In the genomic region with DNA sequence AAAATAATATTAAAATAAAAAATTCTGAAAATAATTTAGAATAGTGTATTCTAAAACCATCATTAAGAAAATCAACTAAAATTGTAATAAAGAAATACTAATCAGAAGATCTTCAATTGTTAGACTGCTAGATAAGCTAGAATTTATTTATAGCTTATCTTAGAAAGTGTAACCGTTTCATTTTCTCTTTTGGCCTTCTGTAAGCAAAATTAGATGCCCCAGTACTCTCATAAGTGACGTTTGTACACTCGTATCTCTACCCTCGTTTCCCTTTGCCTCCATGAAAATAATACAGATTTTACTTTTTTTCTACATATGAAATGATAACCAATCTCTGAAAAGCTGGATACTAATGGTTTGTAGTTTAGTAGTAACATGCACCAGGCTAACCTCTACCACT, we compare ENCODE assay signal across 12 cellular contexts. TPM values are rescaled to one million over a fixed set of nuclear protein-coding genes. Genes with fewer than 3 reads are reported as not detected.
DNase-seq lines count a peak whose midpoint lies in the region; ATAC-seq, FAIRE-seq and TF ChIP-seq lines count a peak whose summit lies in the region.
"Had no signal": no experiment of that assay in that cellular context is flagged by ENCODE, and none has a peak within 500 bp of the region (broad histone marks: within the 10 kb centered on the region; RNA-seq: fewer than 3 reads in every experiment).

No MANE protein-coding gene starts in this region.

- TF ChIP-seq POLR2A in heart left ventricle (IDR thresholded peaks at IDR 0.05) = no peak

- ATAC-seq in GM19372 (IDR thresholded peaks at IDR 0.05; ENCODE audit: low read depth, unreplicated experiment) (peak; percentile 53), HG02885 (IDR thresholded peaks at IDR 0.05; ENCODE audit: poor library complexity, unreplicated experiment) (peak; percentile 50), T-helper 17 cell (no peak), heart left ventricle (no peak)
- ATAC-seq in CD4-positive, alpha-beta T cell (ENCODE audit: poor library complexity) = no peak
- ATAC-seq: naive thymus-derived CD8-positive, alpha-beta T cell had no signal

- DNase-seq in CD8-positive, alpha-beta memory T cell = no peak
- DNase-seq in T-helper 17 cell (no peak), D721Med (ENCODE audit: insufficient read length, low spot score) (no peak), heart left ventricle (no peak), medulla oblongata (ENCODE audit: extremely low spot score) (no peak)
- DNase-seq in CD4-positive, alpha-beta T cell = no peak
- DNase-seq: activated naive CD4-positive, alpha-beta T cell treated with anti-CD3 and anti-CD28 coated beads for 36 hours; naive thymus-derived CD8-positive, alpha-beta T cell; NCI-H146; WERI-Rb-1 had no signal

- no peaks in the 10 kb centered on the region for H3K27me3 Mint-ChIP-seq in CD8-positive, alpha-beta memory T cell
- H3K27me3 Mint-ChIP-seq in T-helper 17 cell = no peaks in the 10 kb centered on the region
- H3K27me3 Mint-ChIP-seq in CD4-positive, alpha-beta T cell = no peaks in the 10 kb centered on the region
- H3K27me3 Mint-ChIP-seq: naive thymus-derived CD8-positive, alpha-beta T cell had no signal

- H3K36me3 ChIP-seq in CD8-positive, alpha-beta memory T cell (ENCODE audit: insufficient read depth, low read length) = no peaks in the 10 kb centered on the region
- H3K36me3 ChIP-seq in heart left ventricle = no peaks in the 10 kb centered on the region
- H3K36me3 ChIP-seq: WERI-Rb-1 had no signal

- H3K9me3 Mint-ChIP-seq in CD8-positive, alpha-beta memory T cell = no peaks in the 10 kb centered on the region
- no peaks in the 10 kb centered on the region for H3K9me3 Mint-ChIP-seq in CD4-positive, alpha-beta T cell
- H3K9me3 Mint-ChIP-seq: activated naive CD4-positive, alpha-beta T cell treated with anti-CD3 and anti-CD28 coated beads for 36 hours; naive thymus-derived CD8-positive, alpha-beta T cell had no signal

- H3K4me3 ChIP-seq in CD8-positive, alpha-beta memory T cell (ENCODE audit: low read length) = no peak overlapping the region
- no peak overlapping the region for H3K4me3 ChIP-seq in heart left ventricle

- H3K36me3 Mint-ChIP-seq in CD8-positive, alpha-beta memory T cell = peaks cover 0 to 2% (median 0%) of the 10 kb centered on the region in 3 donors
- peaks cover 3% of the 10 kb centered on the region for H3K36me3 Mint-ChIP-seq in T-helper 17 cell (ENCODE audit: low read depth)
- no peaks in the 10 kb centered on the region for H3K36me3 Mint-ChIP-seq in CD4-positive, alpha-beta T cell (ENCODE audit: low read depth)
- H3K36me3 Mint-ChIP-seq: naive thymus-derived CD8-positive, alpha-beta T cell had no signal

- CTCF ChIA-PET in CD8-positive, alpha-beta memory T cell (lab: Charles Lee) = no interaction called here
- CTCF ChIA-PET in CD4-positive, alpha-beta T cell (lab: Charles Lee) = no interaction called here

- H3K27ac Mint-ChIP-seq in CD8-positive, alpha-beta memory T cell = peak overlapping the region in 5 of 8 donors; percentile 24 to 92 (median 66)
- peak overlapping the region; percentile 92 for H3K27ac Mint-ChIP-seq in T-helper 17 cell
- no peak overlapping the region for H3K27ac Mint-ChIP-seq in CD4-positive, alpha-beta T cell
- H3K27ac Mint-ChIP-seq: activated naive CD4-positive, alpha-beta T cell treated with anti-CD3 and anti-CD28 coated beads for 36 hours; naive thymus-derived CD8-positive, alpha-beta T cell had no signal

- no peak overlapping the region for H3K27ac ChIP-seq in CD8-positive, alpha-beta memory T cell (ENCODE audit: low read depth, low read length)
- H3K27ac ChIP-seq in CD4-positive, alpha-beta T cell (ENCODE audit: low read depth, low read length) = no peak overlapping the region
- H3K27ac ChIP-seq in heart left ventricle = peak overlapping the region in 1 of 12 donors; percentile 83
- H3K27ac ChIP-seq: WERI-Rb-1 had no signal

- intact Hi-C loops in CD4-positive, alpha-beta T cell (cut with DNase I, micrococcal nuclease) = no loop called here
- intact Hi-C loops in heart left ventricle (cut with DNase I) = no loop called here

- H3K4me3 Mint-ChIP-seq in CD8-positive, alpha-beta memory T cell = peak overlapping the region in 1 of 7 donors; percentile 47
- H3K4me3 Mint-ChIP-seq in T-helper 17 cell = peak overlapping the region; percentile 19
- H3K4me3 Mint-ChIP-seq in CD4-positive, alpha-beta T cell = no peak overlapping the region
- H3K4me3 Mint-ChIP-seq: activated naive CD4-positive, alpha-beta T cell treated with anti-CD3 and anti-CD28 coated beads for 36 hours had no signal

- WGBS in heart left ventricle, 4 donors = 39 to 56% (median 44%) methylated on average over 4 of the region's 4 CpGs

- no peaks in the 10 kb centered on the region for H3K27me3 ChIP-seq in CD8-positive, alpha-beta memory T cell (ENCODE audit: insufficient read depth, low read length, poor library complexity, severe bottlenecking)
- H3K27me3 ChIP-seq in CD4-positive, alpha-beta T cell (ENCODE audit: control insufficient read depth, insufficient read depth, low read length) = no peaks in the 10 kb centered on the region
- no peaks in the 10 kb centered on the region for H3K27me3 ChIP-seq in heart left ventricle

- H3K9me3 ChIP-seq in CD8-positive, alpha-beta memory T cell (ENCODE audit: low read length) = no peaks in the 10 kb centered on the region
- no peaks in the 10 kb centered on the region for H3K9me3 ChIP-seq in T-helper 17 cell (ENCODE audit: control insufficient read depth, low read length, poor library complexity, severe bottlenecking)
- no peaks in the 10 kb centered on the region for H3K9me3 ChIP-seq in CD4-positive, alpha-beta T cell (ENCODE audit: control insufficient read depth, low read length)
- H3K9me3 ChIP-seq in heart left ventricle = no peaks in the 10 kb centered on the region

- FAIRE-seq in D721Med (lab: Jason Lieb, UNC) = no peak

- H3K4me1 ChIP-seq in CD8-positive, alpha-beta memory T cell (ENCODE audit: insufficient read depth, low read length) = peaks cover 12% of the 10 kb centered on the region
- peaks cover 0 to 85% (median 23%) of the 10 kb centered on the region in 12 donors for H3K4me1 ChIP-seq in heart left ventricle

- peaks cover 25 to 55% (median 54%) of the 10 kb centered on the region in 3 donors for H3K4me1 Mint-ChIP-seq in CD8-positive, alpha-beta memory T cell
- H3K4me1 Mint-ChIP-seq in T-helper 17 cell = peaks cover 40% of the 10 kb centered on the region
- peaks cover 33% of the 10 kb centered on the region for H3K4me1 Mint-ChIP-seq in CD4-positive, alpha-beta T cell (ENCODE audit: low read depth)

- TF ChIP-seq CTCF in CD4-positive, alpha-beta T cell (IDR thresholded peaks at IDR 0.05) = no peak
- TF ChIP-seq CTCF in D721Med (IDR thresholded peaks at IDR 0.05; ENCODE audit: insufficient read depth, missing control alignments) (no peak), heart left ventricle (IDR thresholded peaks at IDR 0.05) (no peak)

- POLR2A ChIA-PET in CD8-positive, alpha-beta memory T cell (lab: Charles Lee) = no interaction called here
- POLR2A ChIA-PET in CD4-positive, alpha-beta T cell (lab: Charles Lee) = no interaction called here

RNA-seq across cellular contexts. Expression of gene DSE, which starts 19.8 kb away (rescaled TPM):
- 1 to 10 TPM; 7.5 to 7.9 TPM for total RNA-seq in CD8-positive, alpha-beta memory T cell
- 2.7 TPM for polyA plus RNA-seq in CD8-positive, alpha-beta memory T cell
- total RNA-seq in T-helper 17 cell (10 to 100 TPM; 19.2 to 32.3 TPM), heart left ventricle (10 to 100 TPM in 8 of 9 donors, 1 to 10 TPM in 1; 9.7 to 37.3 (median 11.1) TPM)
- total RNA-seq in CD4-positive, alpha-beta T cell = 1 to 10 TPM; 7.5 to 8.0 TPM
- polyA plus RNA-seq in heart left ventricle = 1 to 10 TPM; 3.2 to 6.3 TPM

Comparison
In these comparisons a context has a peak if more than half of its experiments do, and no peak if none do; other contexts are left out.
1. ATAC-seq: peak in GM19372 (single experiment) and HG02885 (single experiment); none in T-helper 17 cell (single experiment), CD4-positive, alpha-beta T cell (single experiment) and heart left ventricle (0 of 4).